16 cellular contexts compared by ENCODE assay signal in the genomic region with DNA sequence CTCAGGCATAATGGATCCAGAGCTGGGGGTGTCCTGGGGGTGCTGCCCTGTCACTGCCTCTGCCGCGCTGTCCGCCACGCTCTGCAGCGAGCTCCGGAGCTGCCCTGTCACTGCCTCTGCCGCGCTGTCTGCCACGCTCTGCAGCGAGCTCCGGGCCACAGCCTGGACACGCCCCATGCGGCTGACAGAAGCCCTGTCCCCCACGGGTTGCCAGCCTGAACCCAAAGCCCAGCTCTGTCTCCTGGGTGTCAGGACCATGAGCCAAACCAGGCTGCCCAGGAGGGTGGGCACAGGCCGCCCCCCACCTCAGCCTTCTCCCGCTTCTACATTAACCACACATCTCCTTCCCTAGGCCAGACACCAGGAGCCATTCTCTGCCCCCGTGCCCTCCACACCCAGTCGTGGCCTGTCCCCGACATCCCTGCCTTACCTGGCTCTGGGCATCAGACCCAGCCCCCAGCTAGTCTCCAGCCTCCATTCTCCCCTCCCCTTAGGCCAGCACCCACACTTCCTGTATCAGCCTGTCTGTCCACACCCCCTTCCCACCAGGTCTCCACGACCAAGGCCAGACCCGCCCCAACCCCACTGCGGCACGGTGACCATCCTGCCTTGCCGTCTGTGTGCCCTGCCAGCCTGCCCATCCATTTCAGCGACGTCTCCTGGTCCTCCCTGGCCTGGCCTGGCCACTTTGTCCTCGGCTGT.
DNase-seq lines count a peak whose midpoint lies in the region; ATAC-seq and TF ChIP-seq lines count a peak whose summit lies in the region.
"Had no signal": no experiment of that assay in that cellular context is flagged by ENCODE, and none has a peak within 500 bp of the region (broad histone marks: within the 10 kb centered on the region; RNA-seq: fewer than 3 reads in every experiment).

No MANE protein-coding gene starts in this region.

- H3K36me3 ChIP-seq in heart left ventricle (no peaks in the 10 kb centered on the region), lower lobe of right lung (no peaks in the 10 kb centered on the region)

- H3K9me3 ChIP-seq in heart left ventricle (no peaks in the 10 kb centered on the region), lower lobe of right lung (no peaks in the 10 kb centered on the region)
- H3K9me3 ChIP-seq: Caco-2 had no signal

- TF ChIP-seq POLR2A in heart left ventricle (IDR thresholded peaks at IDR 0.05), result no peak

- ATAC-seq in heart left ventricle (no peak), left cardiac atrium (no peak), lower lobe of right lung (no peak), HG02884 (IDR thresholded peaks at IDR 0.05; ENCODE audit: unreplicated experiment) (no peak), omental fat pad (ENCODE audit: low FRiP score) (no peak)

- H3K4me1 Mint-ChIP-seq in brain (peaks cover 36% of the 10 kb centered on the region), osteocyte (ENCODE audit: unreplicated experiment) (peaks cover 23% of the 10 kb centered on the region)
- H3K4me1 Mint-ChIP-seq: CD14-positive monocyte; CD8-positive, alpha-beta memory T cell had no signal

- no peaks in the 10 kb centered on the region for H3K36me3 Mint-ChIP-seq in brain
- no peaks in the 10 kb centered on the region for H3K36me3 Mint-ChIP-seq in osteocyte (ENCODE audit: unreplicated experiment)
- H3K36me3 Mint-ChIP-seq: CD14-positive monocyte; CD8-positive, alpha-beta memory T cell had no signal

- H3K4me3 ChIP-seq in heart left ventricle (no peak overlapping the region), lower lobe of right lung (no peak overlapping the region)
- H3K4me3 ChIP-seq: GM23248 had no signal

- DNase-seq in heart left ventricle, result peak in 3 of 5 donors; percentile 12 to 62 (median 30)
- no peak for DNase-seq in left cardiac atrium
- DNase-seq in lower lobe of right lung, result peak; percentile 28
- DNase-seq in omental fat pad (ENCODE audit: low spot score), result no peak
- DNase-seq in osteocyte (ENCODE audit: extremely low spot score, unreplicated experiment), result no peak
- DNase-seq: DND-41, GDM1, GM23248, H7, KBM-7 had no signal

- WGBS in heart left ventricle, 4 donors, result 86 to 90% (median 89%) methylated on average over 16 to 27 of the region's 27 CpGs

- H3K27ac Mint-ChIP-seq in brain (peak overlapping the region in 4 of 5 experiments; percentile 32 to 77 (median 57)), osteocyte (ENCODE audit: unreplicated experiment) (no peak overlapping the region)
- H3K27ac Mint-ChIP-seq: CD8-positive, alpha-beta memory T cell had no signal

- H3K9me3 Mint-ChIP-seq in brain (no peaks in the 10 kb centered on the region), osteocyte (ENCODE audit: unreplicated experiment) (no peaks in the 10 kb centered on the region)
- H3K9me3 Mint-ChIP-seq: CD8-positive, alpha-beta memory T cell had no signal

- intact Hi-C loops in heart left ventricle (cut with DNase I) (no loop called here), left cardiac atrium (cut with DNase I) (no loop called here), lower lobe of right lung (cut with DNase I) (no loop called here)

- H3K4me3 Mint-ChIP-seq in brain (no peak overlapping the region), osteocyte (ENCODE audit: unreplicated experiment) (no peak overlapping the region)
- H3K4me3 Mint-ChIP-seq: CD14-positive monocyte had no signal

- H3K27me3 Mint-ChIP-seq in brain (no peaks in the 10 kb centered on the region), osteocyte (ENCODE audit: unreplicated experiment) (no peaks in the 10 kb centered on the region)
- H3K27me3 Mint-ChIP-seq: CD8-positive, alpha-beta memory T cell had no signal

- H3K4me1 ChIP-seq in heart left ventricle (peaks cover 0 to 7% (median 0%) of the 10 kb centered on the region in 12 donors), lower lobe of right lung (no peaks in the 10 kb centered on the region)
- H3K4me1 ChIP-seq: Caco-2 had no signal

- H3K27ac ChIP-seq in heart left ventricle (no peak overlapping the region), lower lobe of right lung (no peak overlapping the region)
- H3K27ac ChIP-seq: 22Rv1, GM23248 had no signal

- no peak for TF ChIP-seq CTCF in heart left ventricle (IDR thresholded peaks at IDR 0.05)
- TF ChIP-seq CTCF in brain (conservative IDR thresholded peaks at IDR 0.05), result no peak
- no peak for TF ChIP-seq CTCF in lower lobe of right lung (IDR thresholded peaks at IDR 0.05)
- no peak for TF ChIP-seq CTCF in omental fat pad (IDR thresholded peaks at IDR 0.05)
- no peak for TF ChIP-seq CTCF in osteocyte (IDR thresholded peaks at IDR 0.05)

- H3K27me3 ChIP-seq in heart left ventricle, result no peaks in the 10 kb centered on the region
- H3K27me3 ChIP-seq in lower lobe of right lung (ENCODE audit: low read depth), result no peaks in the 10 kb centered on the region

Comparison
In these comparisons a context has a peak if more than half of its experiments do, and no peak if none do; other contexts are left out.
1. DNase-seq: peak in heart left ventricle (3 of 5) and lower lobe of right lung (single experiment); none in left cardiac atrium (single experiment), omental fat pad (single experiment) and osteocyte (single experiment).